In the genomic region with DNA sequence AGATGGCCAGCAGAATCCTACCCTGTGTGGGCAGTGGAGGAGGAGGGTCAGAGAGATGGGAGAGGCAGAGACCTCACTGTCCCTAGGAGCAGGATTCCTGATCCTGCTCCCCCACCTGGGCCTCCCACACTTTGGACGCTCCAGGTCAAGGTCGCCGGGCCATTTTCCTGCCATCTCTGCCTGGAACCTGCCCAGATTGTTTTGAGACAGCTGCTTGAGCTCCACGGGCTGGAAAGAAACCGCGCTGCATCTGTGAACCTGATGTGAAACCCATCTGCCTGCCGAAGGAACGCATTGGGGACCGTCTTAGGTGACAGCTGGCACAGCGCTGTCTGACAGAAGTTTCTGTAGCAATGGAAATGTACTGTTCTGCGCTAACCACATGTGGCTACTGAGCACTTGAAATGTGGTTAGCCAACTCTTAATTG, we compare ENCODE assay signal across 22 cellular contexts. TPM values are rescaled to one million over a fixed set of nuclear protein-coding genes. Genes with fewer than 3 reads are reported as not detected.
DNase-seq lines count a peak whose midpoint lies in the region; ATAC-seq, FAIRE-seq and TF ChIP-seq lines count a peak whose summit lies in the region.
"Had no signal": no experiment of that assay in that cellular context is flagged by ENCODE, and none has a peak within 500 bp of the region (broad histone marks: within the 10 kb centered on the region; RNA-seq: fewer than 3 reads in every experiment).

No MANE protein-coding gene starts in this region.

- H3K4me1 ChIP-seq in NT2/D1 (ENCODE audit: insufficient read depth, insufficient read length) (peaks cover 2% of the 10 kb centered on the region), HepG2 (ENCODE audit: insufficient read depth, low read length) (peaks cover 35% of the 10 kb centered on the region), transverse colon (no peaks in the 10 kb centered on the region)
- H3K4me1 ChIP-seq: BLaER1 treated with 17β-estradiol and CSF1 and Interleukin-3, amounts not matched to agents 10 nM and 100 nM; HAP-1; lower lobe of right lung had no signal

- CTCF ChIA-PET in HepG2 (lab: Yijun Ruan, JAX; ENCODE audit: low intra/inter-chr PET ratio, low total read pairs), result no interaction called here

- peak; percentile 85 for ATAC-seq in HepG2
- ATAC-seq: lower lobe of right lung had no signal

- no peak overlapping the region for H3K4me3 Mint-ChIP-seq in activated CD4-positive, alpha-beta T cell treated with anti-CD3 and anti-CD28 coated beads, Interleukin-2, amount 10 ng/mL, durations not matched to agents 24 days and 14 days
- H3K4me3 Mint-ChIP-seq: activated naive CD8-positive, alpha-beta T cell; endodermal cell; naive B cell had no signal

- peak; percentile 66 for TF ChIP-seq RAD21 in HepG2 (CRISPR knock-in tag; IDR thresholded peaks at IDR 0.05)

- no TSS peak for BruUV-seq in HepG2 (replicated peaks; lab: Mats Ljungman, UMichigan)

- TF ChIP-seq POLR2A in HepG2 (IDR thresholded peaks at IDR 0.05; ENCODE audit: insufficient read depth in 1 of 2, low read depth in 2 of 2, low read length in 2 of 2) (no peak), transverse colon (IDR thresholded peaks at IDR 0.05) (no peak)

- in situ Hi-C loops in HepG2 (cut with HindIII; ENCODE audit: extremely low pct_ligation_motif_present, low pct_unique_long_range_greater_than_20kb), result no loop called here
- in situ Hi-C loops in transverse colon (cut with MboI; ENCODE audit: low pct_ligation_motif_present in 1 of 4, low pct_unique_long_range_greater_than_20kb in 1 of 4, low sequenced_read_pairs in 3 of 4), result loop anchor here in 2 of 4 donors (25.0 kb wide), 2 partner anchors 466 to 1591 kb away; no protein-coding TSS in a partner anchor

- FAIRE-seq in HepG2 (lab: Jason Lieb, UNC), result peak; percentile 73
- FAIRE-seq: A204.1, small intestine had no signal

- POLR2A ChIA-PET in HepG2 (lab: Yijun Ruan, JAX), result interaction anchor here (0.6 to 1.7 kb wide), 5 partner anchors 9 to 149 kb away, joined by 3 to 9 read pairs (median 3); a partner anchor contains a TSS

- DNase-seq in activated CD4-positive, alpha-beta T cell treated with anti-CD3 and anti-CD28 coated beads, Interleukin-2, amount 10 ng/mL, durations not matched to agents 24 days and 14 days, result peak; percentile 46
- no peak for DNase-seq in activated CD4-positive, alpha-beta T cell treated with anti-CD3 and anti-CD28 coated beads, Interleukin-2, amount 50 U/mL, for 1 hour
- DNase-seq in NT2/D1 (ENCODE audit: low read depth, low spot score) (no peak), HepG2 (ENCODE audit: low spot score) (peak; percentile 70), transverse colon (peak; percentile 42), putamen (ENCODE audit: low spot score) (no peak), H7 (no peak), SKM-1 (lab: John Stamatoyannopoulos, UW; ENCODE audit: unreplicated experiment) (no peak)
- DNase-seq: activated CD4-positive, CD25-positive, alpha-beta regulatory T cell treated with anti-CD3 and anti-CD28 coated beads, Interleukin-2, amount 50 U/mL, for 72 hours; endodermal cell; lower lobe of right lung; naive B cell; NCI-H69; PC-9; small intestine; stimulated activated CD4-positive, alpha-beta T cell treated with anti-CD3 and anti-CD28 coated beads, Interleukin-2, amount 100 ng/mL, for 48 hours; T-helper 9 cell had no signal

- no peaks in the 10 kb centered on the region for H3K27me3 ChIP-seq in NT2/D1 (ENCODE audit: insufficient read depth, insufficient read length)
- no peaks in the 10 kb centered on the region for H3K27me3 ChIP-seq in HepG2 (ENCODE audit: control insufficient read depth in 1 of 2, insufficient read depth in 2 of 2, low read length in 2 of 2)
- H3K27me3 ChIP-seq in transverse colon, result no peaks in the 10 kb centered on the region
- no peaks in the 10 kb centered on the region for H3K27me3 ChIP-seq in H7 (ENCODE audit: control insufficient read depth, insufficient read depth, low read length)
- H3K27me3 ChIP-seq: BLaER1 treated with 17β-estradiol and CSF1 and Interleukin-3, amounts not matched to agents 10 nM and 100 nM had no signal

- TF ChIP-seq EP300 in HepG2 (IDR thresholded peaks at IDR 0.05; ENCODE audit: low read depth in 2 of 2, low read length in 2 of 2) (peak; percentile 47 to 79; a peak in 2 of 4 replicates), HepG2 (CRISPR knock-in tag; IDR thresholded peaks at IDR 0.05; ENCODE audit: borderline replicate concordance) (no peak; the same call in 1 of the 2 replicates), transverse colon (IDR thresholded peaks at IDR 0.05; ENCODE audit: low read depth) (no peak)

- H3K4me2 ChIP-seq in HepG2 (ENCODE audit: low read depth, low read length), result peak overlapping the region; percentile 54
- H3K4me2 ChIP-seq: BLaER1 treated with 17β-estradiol and CSF1 and Interleukin-3, amounts not matched to agents 10 nM and 100 nM; PC-9 had no signal

- H3K79me2 ChIP-seq in HepG2 (ENCODE audit: insufficient read depth, low read length), result no peaks in the 10 kb centered on the region

- peaks cover 2% of the 10 kb centered on the region for H3K9me3 ChIP-seq in NT2/D1 (ENCODE audit: insufficient read depth, low read length)
- H3K9me3 ChIP-seq in HepG2 (ENCODE audit: low read length), result no peaks in the 10 kb centered on the region
- H3K9me3 ChIP-seq in transverse colon, result no peaks in the 10 kb centered on the region
- H3K9me3 ChIP-seq: HAP-1, lower lobe of right lung had no signal

- peaks cover 5% of the 10 kb centered on the region for H3K27me3 Mint-ChIP-seq in activated CD4-positive, alpha-beta T cell treated with anti-CD3 and anti-CD28 coated beads, Interleukin-2, amount 10 ng/mL, durations not matched to agents 24 days and 14 days
- H3K27me3 Mint-ChIP-seq: activated naive CD8-positive, alpha-beta T cell; naive B cell had no signal

- no peak overlapping the region for H3K4me3 ChIP-seq in NT2/D1 (ENCODE audit: insufficient read length, low read depth)
- H3K4me3 ChIP-seq in HepG2 (replicated peaks in 1 of 3; ENCODE audit: insufficient read depth in 1 of 3, low read depth in 2 of 3, low read length in 3 of 3), result peak overlapping the region in 1 of 3 experiments; percentile 36; a peak in 2 of 6 replicates
- no peak overlapping the region for H3K4me3 ChIP-seq in transverse colon
- H3K4me3 ChIP-seq in H7 (ENCODE audit: insufficient read depth, low read depth, low read length), result no peak overlapping the region
- H3K4me3 ChIP-seq: BLaER1 treated with 17β-estradiol and CSF1 and Interleukin-3, amounts not matched to agents 10 nM and 100 nM; HAP-1; lower lobe of right lung; PC-9 had no signal

- H3K36me3 Mint-ChIP-seq in activated CD4-positive, alpha-beta T cell treated with anti-CD3 and anti-CD28 coated beads, Interleukin-2, amount 10 ng/mL, durations not matched to agents 24 days and 14 days (ENCODE audit: low read depth), result no peaks in the 10 kb centered on the region

- H2AFZ ChIP-seq in HepG2 (ENCODE audit: low read length), result no peak overlapping the region
- H2AFZ ChIP-seq: PC-9 had no signal

- 28% methylated on average over 11 of the region's 11 CpGs for WGBS in HepG2 (ENCODE audit: low lambda C conversion rate)
- WGBS in transverse colon (ENCODE audit: low coverage in 1 of 2), 2 donors, result 51 to 82% methylated on average over 5 to 11 of the region's 11 CpGs

- H3K4me1 Mint-ChIP-seq in activated CD4-positive, alpha-beta T cell treated with anti-CD3 and anti-CD28 coated beads, Interleukin-2, amount 10 ng/mL, durations not matched to agents 24 days and 14 days, result no peaks in the 10 kb centered on the region
- H3K4me1 Mint-ChIP-seq: naive B cell had no signal

- TF ChIP-seq CTCF in HepG2 (CRISPR knock-in tag; IDR thresholded peaks at IDR 0.05), result peak; percentile 78
- TF ChIP-seq CTCF in transverse colon (IDR thresholded peaks at IDR 0.05), result no peak

- no peaks in the 10 kb centered on the region for H3K9me3 Mint-ChIP-seq in activated CD4-positive, alpha-beta T cell treated with anti-CD3 and anti-CD28 coated beads, Interleukin-2, amount 10 ng/mL, durations not matched to agents 24 days and 14 days

- H3K27ac Mint-ChIP-seq in activated CD4-positive, alpha-beta T cell treated with anti-CD3 and anti-CD28 coated beads, Interleukin-2, amount 10 ng/mL, durations not matched to agents 24 days and 14 days, result no peak overlapping the region
- H3K27ac Mint-ChIP-seq: activated naive CD8-positive, alpha-beta T cell; endodermal cell; naive B cell had no signal

- intact Hi-C loops in activated CD4-positive, alpha-beta T cell treated with anti-CD3 and anti-CD28 coated beads, Interleukin-2, amount 10 ng/mL, durations not matched to agents 24 days and 14 days (cut with micrococcal nuclease), result no loop called here
- intact Hi-C loops in HepG2 (cut with micrococcal nuclease; ENCODE audit: unreplicated experiment), result loop anchor here (2.0 kb wide), 1 partner anchor 147 kb away; a partner anchor contains a TSS
- intact Hi-C loops in transverse colon (cut with DNase I; ENCODE audit: low total_unique reads), result no loop called here

- peak overlapping the region; percentile 5 for H3K9ac ChIP-seq in NT2/D1 (ENCODE audit: insufficient read length, low read depth)
- H3K9ac ChIP-seq in HepG2 (ENCODE audit: insufficient read depth, low read depth, low read length), result no peak overlapping the region
- H3K9ac ChIP-seq: BLaER1 treated with 17β-estradiol and CSF1 and Interleukin-3, amounts not matched to agents 10 nM and 100 nM had no signal

- no peaks in the 10 kb centered on the region for H4K20me1 ChIP-seq in HepG2 (ENCODE audit: insufficient read depth, low read length)
- H4K20me1 ChIP-seq: BLaER1 treated with 17β-estradiol and CSF1 and Interleukin-3, amounts not matched to agents 10 nM and 100 nM had no signal

- H3K36me3 ChIP-seq in NT2/D1 (ENCODE audit: insufficient read depth, insufficient read length, low read length), result no peaks in the 10 kb centered on the region
- H3K36me3 ChIP-seq in HepG2 (replicated peaks in 1 of 2; ENCODE audit: control insufficient read depth in 1 of 2, insufficient read depth in 2 of 2, low read length in 2 of 2), result no peaks in the 10 kb centered on the region
- no peaks in the 10 kb centered on the region for H3K36me3 ChIP-seq in transverse colon
- H3K36me3 ChIP-seq in H7 (replicated peaks; ENCODE audit: control insufficient read depth, insufficient read depth, low read length), result no peaks in the 10 kb centered on the region
- H3K36me3 ChIP-seq: BLaER1 treated with 17β-estradiol and CSF1 and Interleukin-3, amounts not matched to agents 10 nM and 100 nM; HAP-1; lower lobe of right lung had no signal

- H3K27ac ChIP-seq in HepG2 (ENCODE audit: extremely low read length, insufficient read depth, low read length) (no peak overlapping the region), transverse colon (no peak overlapping the region)
- H3K27ac ChIP-seq: BLaER1 treated with 17β-estradiol and CSF1 and Interleukin-3, amounts not matched to agents 10 nM and 100 nM; lower lobe of right lung; PC-9 had no signal

RNA-seq across cellular contexts. Expression of a gene that starts 15.6 kb away (rescaled TPM):
- total RNA-seq in activated CD4-positive, alpha-beta T cell treated with anti-CD3 and anti-CD28 coated beads, Interleukin-2, amount 10 ng/mL, durations not matched to agents 24 days and 14 days, result 38.6 and 39.5 TPM in 2 replicates
- total RNA-seq in HepG2 (2016; rRNA removed; fragmentation: Illumina TruSeq; extraction: Trizol) (70.4 and 85.8 TPM in 2 replicates), transverse colon (10 to 100 TPM; 11.6 to 23.8 (median 22.5) TPM)
- total RNA-seq in HepG2 (2016; cell fraction: cytosol; rRNA removed; fragmentation: Illumina TruSeq; extraction: Trizol; ENCODE audit: low read depth), result 16.4 and 18.5 TPM in 2 replicates
- 72.4 and 82.8 TPM in 2 replicates for total RNA-seq in HepG2 (2016; cell fraction: insoluble cytoplasmic fraction; rRNA removed; fragmentation: Illumina TruSeq; extraction: Trizol)
- total RNA-seq in HepG2 (2016; cell fraction: membrane; rRNA removed; fragmentation: Illumina TruSeq; extraction: Trizol), result 22.6 and 30.6 TPM in 2 replicates
- total RNA-seq in HepG2 (2016; cell fraction: nucleus; rRNA removed; fragmentation: Illumina TruSeq; extraction: Trizol), result 19.6 and 33.1 TPM in 2 replicates
- polyA plus RNA-seq in HepG2 (2011; rRNA removed), result 53.5 and 53.9 TPM in 2 replicates
- 62.7 and 64.9 TPM in 2 replicates for polyA plus RNA-seq in HepG2 (2011; cell fraction: cytosol; rRNA removed)
- polyA plus RNA-seq in HepG2 (2011; cell fraction: nucleus; rRNA removed), result 24.6 and 28.0 TPM in 2 replicates
- polyA plus RNA-seq in HepG2 (2012), result 50.9 and 51.9 TPM in 2 replicates
- polyA plus RNA-seq in HepG2 (2016; cell fraction: cytosol; fragmentation: Illumina TruSeq; extraction: Trizol; ENCODE audit: low read depth), result 11.7 and 13.3 TPM in 2 replicates
- 83.5 and 86.0 TPM in 2 replicates for polyA plus RNA-seq in HepG2 (2016; cell fraction: insoluble cytoplasmic fraction; fragmentation: Illumina TruSeq; extraction: Trizol; ENCODE audit: low read depth)
- polyA plus RNA-seq in HepG2 (2016; cell fraction: membrane; fragmentation: Illumina TruSeq; extraction: Trizol; ENCODE audit: low read depth), result 23.4 and 24.0 TPM in 2 replicates
- polyA plus RNA-seq in HepG2 (2016; cell fraction: nucleus; fragmentation: Illumina TruSeq; extraction: Trizol; ENCODE audit: insufficient read depth, low read depth), result 45.2 and 55.4 TPM in 2 replicates
- 26.5 and 26.6 TPM in 2 replicates for polyA minus RNA-seq in HepG2 (2011; rRNA and poly(A)+ RNA removed; ENCODE audit: low replicate concordance)
- 21.1 and 23.4 TPM in 2 replicates for polyA minus RNA-seq in HepG2 (2011; cell fraction: cytosol; rRNA and poly(A)+ RNA removed)
- polyA minus RNA-seq in HepG2 (2011; cell fraction: nucleus; rRNA and poly(A)+ RNA removed), result 14.0 and 17.6 TPM in 2 replicates
- 21.3 and 30.3 TPM in 2 replicates for total RNA-seq in H7 (2014; rRNA removed; shearing (Covaris generic))

RNA-seq across cellular contexts. Expression of a gene that starts 33.3 kb away (rescaled TPM):
- total RNA-seq in activated CD4-positive, alpha-beta T cell treated with anti-CD3 and anti-CD28 coated beads, Interleukin-2, amount 10 ng/mL, durations not matched to agents 24 days and 14 days, result not detected in 2 replicates
- total RNA-seq in HepG2 (2016; rRNA removed; fragmentation: Illumina TruSeq; extraction: Trizol) (not detected in 2 replicates), transverse colon (1 to 10 TPM in 1 of 4 donors, not detected in 3; 2.5 TPM)
- not detected in 2 replicates for total RNA-seq in HepG2 (2016; cell fraction: cytosol; rRNA removed; fragmentation: Illumina TruSeq; extraction: Trizol; ENCODE audit: low read depth)
- not detected in 2 replicates for total RNA-seq in HepG2 (2016; cell fraction: insoluble cytoplasmic fraction; rRNA removed; fragmentation: Illumina TruSeq; extraction: Trizol)
- total RNA-seq in HepG2 (2016; cell fraction: membrane; rRNA removed; fragmentation: Illumina TruSeq; extraction: Trizol), result not detected in 2 replicates
- not detected in 2 replicates for total RNA-seq in HepG2 (2016; cell fraction: nucleus; rRNA removed; fragmentation: Illumina TruSeq; extraction: Trizol)
- polyA plus RNA-seq in HepG2 (2011; rRNA removed), result 0.16 and 0.25 TPM in 2 replicates
- 0.08 TPM in 1 of 2 replicates, not detected in the other for polyA plus RNA-seq in HepG2 (2011; cell fraction: cytosol; rRNA removed)
- 0.12 and 0.16 TPM in 2 replicates for polyA plus RNA-seq in HepG2 (2011; cell fraction: nucleus; rRNA removed)
- polyA plus RNA-seq in HepG2 (2012), result 0.39 and 0.84 TPM in 2 replicates
- polyA plus RNA-seq in HepG2 (2016; cell fraction: cytosol; fragmentation: Illumina TruSeq; extraction: Trizol; ENCODE audit: low read depth), result not detected in 2 replicates
- not detected in 2 replicates for polyA plus RNA-seq in HepG2 (2016; cell fraction: insoluble cytoplasmic fraction; fragmentation: Illumina TruSeq; extraction: Trizol; ENCODE audit: low read depth)
- polyA plus RNA-seq in HepG2 (2016; cell fraction: membrane; fragmentation: Illumina TruSeq; extraction: Trizol; ENCODE audit: low read depth), result not detected in 2 replicates
- not detected in 2 replicates for polyA plus RNA-seq in HepG2 (2016; cell fraction: nucleus; fragmentation: Illumina TruSeq; extraction: Trizol; ENCODE audit: insufficient read depth, low read depth)
- not detected in 2 replicates for polyA minus RNA-seq in HepG2 (2011; rRNA and poly(A)+ RNA removed; ENCODE audit: low replicate concordance)
- not detected in 2 replicates for polyA minus RNA-seq in HepG2 (2011; cell fraction: cytosol; rRNA and poly(A)+ RNA removed)
- polyA minus RNA-seq in HepG2 (2011; cell fraction: nucleus; rRNA and poly(A)+ RNA removed), result 0.64 and 1.2 TPM in 2 replicates
- 0.31 TPM in 1 of 2 replicates, not detected in the other for total RNA-seq in H7 (2014; rRNA removed; shearing (Covaris generic))
- total RNA-seq: G401, lower lobe of right lung, PC-9 had no signal

Comparison
In these comparisons a context has a peak if more than half of its experiments do, and no peak if none do; other contexts are left out.
1. DNase-seq: peak in activated CD4-positive, alpha-beta T cell treated with anti-CD3 and anti-CD28 coated beads, Interleukin-2, amount 10 ng/mL, durations not matched to agents 24 days and 14 days (single experiment), HepG2 (single experiment) and transverse colon (single experiment); none in activated CD4-positive, alpha-beta T cell treated with anti-CD3 and anti-CD28 coated beads, Interleukin-2, amount 50 U/mL, for 1 hour (single experiment), NT2/D1 (single experiment), putamen (single experiment), H7 (single experiment) and SKM-1 (single experiment).